33 cellular contexts compared by ENCODE assay signal in genomic region chr3:48411606-48412374, GRCh38. TPM values are rescaled to one million over a fixed set of nuclear protein-coding genes. Genes with fewer than 3 reads are reported as not detected.
DNase-seq lines count a peak whose midpoint lies in the region; ATAC-seq and TF ChIP-seq lines count a peak whose summit lies in the region.
"Had no signal": no experiment of that assay in that cellular context is flagged by ENCODE, and none has a peak within 500 bp of the region (broad histone marks: within the 10 kb centered on the region; RNA-seq: fewer than 3 reads in every experiment).

No MANE protein-coding gene starts in this region.

- POLR2A ChIA-PET in PC-9 (lab: Charles Lee; ENCODE audit: unreplicated experiment) = interaction anchor here (0.5 kb wide), 1 partner anchor 61 kb away, joined by 3 read pairs; no protein-coding TSS in a partner anchor

- H3K27me3 Mint-ChIP-seq in natural killer cell treated with Interleukin-12 subunit alpha and Interleukin-12 subunit beta and Interleukin-15 and Interleukin-18, amount 100 ng/mL, for 72 hours = no peaks in the 10 kb centered on the region
- no peaks in the 10 kb centered on the region for H3K27me3 Mint-ChIP-seq in natural killer cell (ENCODE audit: low read depth in 2 of 2)
- peaks cover 4% of the 10 kb centered on the region for H3K27me3 Mint-ChIP-seq in endothelial cell (ENCODE audit: unreplicated experiment)
- H3K27me3 Mint-ChIP-seq: activated CD8-positive, alpha-beta T cell treated with anti-CD3 and anti-CD28 coated beads for 36 hours; T-cell had no signal

- H3K27ac Mint-ChIP-seq in natural killer cell treated with Interleukin-12 subunit alpha and Interleukin-12 subunit beta and Interleukin-15 and Interleukin-18, amount 100 ng/mL, for 72 hours = no peak overlapping the region
- H3K27ac Mint-ChIP-seq in natural killer cell (no peak overlapping the region), endothelial cell (ENCODE audit: unreplicated experiment) (no peak overlapping the region)
- H3K27ac Mint-ChIP-seq: activated CD8-positive, alpha-beta T cell treated with anti-CD3 and anti-CD28 coated beads for 36 hours; immature natural killer cell; nephron progenitor cell; T-cell had no signal

- no TSS peak for BruUV-seq in PC-9 (replicated peaks; lab: Mats Ljungman, UMichigan)

- no peaks in the 10 kb centered on the region for H3K27me3 ChIP-seq in PC-9 (ENCODE audit: insufficient read depth, low read depth)
- H3K27me3 ChIP-seq: esophagus squamous epithelium, left lung had no signal

- peak in 1 of 2 donors; percentile 2 for ATAC-seq in natural killer cell treated with Interleukin-12 subunit alpha and Interleukin-12 subunit beta and Interleukin-15 and Interleukin-18, amount 100 ng/mL, for 72 hours
- ATAC-seq in natural killer cell = no peak
- ATAC-seq: activated CD4-positive, CD25-positive, alpha-beta regulatory T cell treated with anti-CD3 and anti-CD28 coated beads, Interleukin-2, amount 50 U/mL, for 24 hours; activated CD8-positive, alpha-beta T cell treated with anti-CD3 and anti-CD28 coated beads for 36 hours; HCT116; left lung; T-cell had no signal

- no peaks in the 10 kb centered on the region for H3K9me3 ChIP-seq in PC-9 (ENCODE audit: insufficient read depth, low read depth)
- H3K9me3 ChIP-seq: esophagus squamous epithelium, left lung had no signal

- no peaks in the 10 kb centered on the region for H3K9me3 Mint-ChIP-seq in natural killer cell treated with Interleukin-12 subunit alpha and Interleukin-12 subunit beta and Interleukin-15 and Interleukin-18, amount 100 ng/mL, for 72 hours
- H3K9me3 Mint-ChIP-seq in natural killer cell (no peaks in the 10 kb centered on the region), endothelial cell (ENCODE audit: unreplicated experiment) (no peaks in the 10 kb centered on the region)
- H3K9me3 Mint-ChIP-seq: activated CD8-positive, alpha-beta T cell treated with anti-CD3 and anti-CD28 coated beads for 36 hours; immature natural killer cell; nephron progenitor cell; T-cell had no signal

- peak; percentile 34 for DNase-seq in natural killer cell treated with Interleukin-12 subunit alpha and Interleukin-12 subunit beta and Interleukin-15 and Interleukin-18, amount 100 ng/mL, for 72 hours (ENCODE audit: low spot score)
- DNase-seq in natural killer cell (no peak), endothelial cell (ENCODE audit: low spot score) (no peak), posterior vena cava (ENCODE audit: low spot score) (peak; percentile 45), NCI-H1092 (lab: John Stamatoyannopoulos, UW) (no peak), NCI-H2171 (lab: John Stamatoyannopoulos, UW) (no peak), PC-9 (no peak)
- DNase-seq: activated CD8-positive, alpha-beta T cell treated with anti-CD3 and anti-CD28 coated beads for 36 hours; activated gamma-delta T cell treated with Interleukin-2 at 50 U/mL for 16 hours; activated T-cell treated with anti-CD3 and anti-CD28 coated beads for 4 hours; EL; esophagus squamous epithelium; hippocampal formation; immature natural killer cell; IMR-90; NCI-H1105; NCI-H2029 treated with DMSO at 0.1 percent for 48 hours; NCI-H345; NCI-H748 treated with DMSO at 0.1 percent for 48 hours; nephron progenitor cell; SIG-M5; stimulated activated CD4-positive, alpha-beta T cell treated with anti-CD3 and anti-CD28 coated beads, Interleukin-2, amount 100 ng/mL, for 24 hours; substantia nigra; T-cell had no signal

- no peak for TF ChIP-seq CTCF in natural killer cell (IDR thresholded peaks at IDR 0.05)
- TF ChIP-seq CTCF in endothelial cell (IDR thresholded peaks at IDR 0.05; ENCODE audit: unreplicated experiment) = no peak
- no peak for TF ChIP-seq CTCF in PC-9 (conservative IDR thresholded peaks at IDR 0.05)

- H3F3A ChIP-seq in PC-9 (ENCODE audit: insufficient read depth, low read depth) = no peaks in the 10 kb centered on the region

- no peaks in the 10 kb centered on the region for H4K20me1 ChIP-seq in PC-9 (ENCODE audit: insufficient read depth)

- no peaks in the 10 kb centered on the region for H3K36me3 ChIP-seq in PC-9 (ENCODE audit: low read depth)

- H2AFZ ChIP-seq in PC-9 = no peak overlapping the region

- H3K27ac ChIP-seq in PC-9 = no peak overlapping the region
- H3K27ac ChIP-seq: C4-2B, HL-60, left lung, skin epidermis had no signal

- no peaks in the 10 kb centered on the region for H3K79me2 ChIP-seq in PC-9 (ENCODE audit: low read depth)

- no peak overlapping the region for H3K4me3 Mint-ChIP-seq in natural killer cell treated with Interleukin-12 subunit alpha and Interleukin-12 subunit beta and Interleukin-15 and Interleukin-18, amount 100 ng/mL, for 72 hours
- no peak overlapping the region for H3K4me3 Mint-ChIP-seq in natural killer cell
- H3K4me3 Mint-ChIP-seq in endothelial cell (ENCODE audit: unreplicated experiment) = peak overlapping the region; percentile 42
- H3K4me3 Mint-ChIP-seq: activated CD8-positive, alpha-beta T cell treated with anti-CD3 and anti-CD28 coated beads for 36 hours; immature natural killer cell; nephron progenitor cell; T-cell had no signal

- H3K9me2 ChIP-seq in PC-9 (ENCODE audit: insufficient read depth) = no peaks in the 10 kb centered on the region

- CTCF ChIA-PET in PC-9 (lab: Charles Lee) = no interaction called here

- H3K4me2 ChIP-seq in PC-9 = no peak overlapping the region

- H3K4me1 Mint-ChIP-seq in natural killer cell treated with Interleukin-12 subunit alpha and Interleukin-12 subunit beta and Interleukin-15 and Interleukin-18, amount 100 ng/mL, for 72 hours (ENCODE audit: low read depth in 2 of 2) = no peaks in the 10 kb centered on the region
- no peaks in the 10 kb centered on the region for H3K4me1 Mint-ChIP-seq in natural killer cell
- H3K4me1 Mint-ChIP-seq in endothelial cell (ENCODE audit: unreplicated experiment) = peaks cover 8% of the 10 kb centered on the region
- H3K4me1 Mint-ChIP-seq: immature natural killer cell, nephron progenitor cell, T-cell had no signal

- no peaks in the 10 kb centered on the region for H3K4me1 ChIP-seq in PC-9 (replicated peaks; ENCODE audit: insufficient read depth)
- H3K4me1 ChIP-seq: left lung had no signal

- H3K36me3 Mint-ChIP-seq in natural killer cell treated with Interleukin-12 subunit alpha and Interleukin-12 subunit beta and Interleukin-15 and Interleukin-18, amount 100 ng/mL, for 72 hours = no peaks in the 10 kb centered on the region
- H3K36me3 Mint-ChIP-seq in natural killer cell (no peaks in the 10 kb centered on the region), endothelial cell (ENCODE audit: low read depth, unreplicated experiment) (peaks cover 34% of the 10 kb centered on the region)
- H3K36me3 Mint-ChIP-seq: immature natural killer cell, T-cell had no signal

- intact Hi-C loops in natural killer cell (cut with micrococcal nuclease) (no loop called here), posterior vena cava (cut with DNase I) (no loop called here), PC-9 (cut with micrococcal nuclease; ENCODE audit: unreplicated experiment) (no loop called here)

- H3K4me3 ChIP-seq in PC-9 = no peak overlapping the region
- H3K4me3 ChIP-seq: coronary artery, esophagus squamous epithelium, left lung, skin epidermis had no signal

RNA-seq across cellular contexts. Expression of gene PLXNB1, which starts 18.1 kb away (rescaled TPM):
- 1 to 10 TPM; 5.9 to 9.6 TPM for total RNA-seq in natural killer cell treated with Interleukin-12 subunit alpha and Interleukin-12 subunit beta and Interleukin-15 and Interleukin-18, amount 100 ng/mL, for 72 hours
- total RNA-seq in natural killer cell (1 to 10 TPM; 4.3 to 5.0 (median 4.4) TPM), endothelial cell (ENCODE audit: unreplicated experiment) (68.7 TPM), posterior vena cava (10 to 100 TPM; 76.4 to 76.7 TPM), PC-9 (2021) (97.7 and 120 TPM in 2 replicates)

RNA-seq across cellular contexts. Expression of gene CCDC51, which starts 28.1 kb away (rescaled TPM):
- total RNA-seq in natural killer cell treated with Interleukin-12 subunit alpha and Interleukin-12 subunit beta and Interleukin-15 and Interleukin-18, amount 100 ng/mL, for 72 hours = 10 to 100 TPM; 13.0 to 23.3 TPM
- total RNA-seq in natural killer cell = 1 to 10 TPM; 4.4 to 8.8 (median 6.8) TPM
- total RNA-seq in endothelial cell (ENCODE audit: unreplicated experiment) = 11.8 TPM
- total RNA-seq in posterior vena cava = 10 to 100 TPM; 13.0 to 16.2 TPM
- 28.5 and 35.4 TPM in 2 replicates for total RNA-seq in PC-9 (2021)

RNA-seq across cellular contexts. Expression of gene TMA7, which starts 28.3 kb away (rescaled TPM):
- 100 to 1,000 TPM; 202 to 217 TPM for total RNA-seq in natural killer cell treated with Interleukin-12 subunit alpha and Interleukin-12 subunit beta and Interleukin-15 and Interleukin-18, amount 100 ng/mL, for 72 hours
- 100 to 1,000 TPM; 192 to 239 (median 229) TPM for total RNA-seq in natural killer cell
- 326 TPM for total RNA-seq in endothelial cell (ENCODE audit: unreplicated experiment)
- 100 to 1,000 TPM; 112 to 178 TPM for total RNA-seq in posterior vena cava
- total RNA-seq in PC-9 (2021) = 235 and 314 TPM in 2 replicates

RNA-seq across cellular contexts. Expression of gene ATRIP, which starts 34.7 kb away (rescaled TPM):
- total RNA-seq in natural killer cell treated with Interleukin-12 subunit alpha and Interleukin-12 subunit beta and Interleukin-15 and Interleukin-18, amount 100 ng/mL, for 72 hours = 10 to 100 TPM; 14.0 to 26.2 TPM
- total RNA-seq in natural killer cell = 10 to 100 TPM in 2 of 3 donors, 1 to 10 TPM in 1; 8.5 to 11.0 (median 10.6) TPM
- total RNA-seq in endothelial cell (ENCODE audit: unreplicated experiment) = 11.2 TPM
- 1 to 10 TPM; 6.2 to 6.3 TPM for total RNA-seq in posterior vena cava
- total RNA-seq in PC-9 (2021) = 6.9 and 8.5 TPM in 2 replicates

RNA-seq across cellular contexts. Expression of gene FBXW12, which starts 39.8 kb away (rescaled TPM):
- total RNA-seq in natural killer cell treated with Interleukin-12 subunit alpha and Interleukin-12 subunit beta and Interleukin-15 and Interleukin-18, amount 100 ng/mL, for 72 hours = not detected
- total RNA-seq in natural killer cell (under 1 TPM in 1 of 3 donors, not detected in 2; 0.25 TPM), endothelial cell (ENCODE audit: unreplicated experiment) (not detected), posterior vena cava (not detected), PC-9 (2021) (not detected in 2 replicates)
- total RNA-seq: activated CD8-positive, alpha-beta T cell treated with anti-CD3 and anti-CD28 coated beads for 36 hours; bronchial epithelial cell; esophagus squamous epithelium; IMR-90; left lung; mononuclear cell; T-cell had no signal

Comparison
In these comparisons a context has a peak if more than half of its experiments do, and no peak if none do; other contexts are left out.
1. DNase-seq: peak in natural killer cell treated with Interleukin-12 subunit alpha and Interleukin-12 subunit beta and Interleukin-15 and Interleukin-18, amount 100 ng/mL, for 72 hours (single experiment) and posterior vena cava (single experiment); none in natural killer cell (single experiment), endothelial cell (single experiment), NCI-H1092 (single experiment), NCI-H2171 (single experiment) and PC-9 (0 of 2).